ENCODE assay signal across 8 cellular contexts in genomic region chr1:228457017-228457395, GRCh38. TPM values are rescaled to one million over a fixed set of nuclear protein-coding genes. Genes with fewer than 3 reads are reported as not detected.
DNase-seq lines count a peak whose midpoint lies in the region; ATAC-seq, FAIRE-seq and TF ChIP-seq lines count a peak whose summit lies in the region.

No MANE protein-coding gene starts in this region.

- no peaks in the 10 kb centered on the region for H3K4me1 ChIP-seq in GM12878 (ENCODE audit: control insufficient read depth, insufficient read depth, low read length)
- no peaks in the 10 kb centered on the region for H3K4me1 ChIP-seq in upper lobe of right lung

- peak overlapping the region; percentile 30 for H3K27ac ChIP-seq in GM12878 (ENCODE audit: control insufficient read depth, insufficient read depth)
- peak overlapping the region; percentile 70 for H3K27ac ChIP-seq in upper lobe of right lung

- H3K4me1 Mint-ChIP-seq in activated CD4-positive, alpha-beta T cell treated with anti-CD3 and anti-CD28 coated beads, Interleukin-2, amount 10 ng/mL, durations not matched to agents 7 days and 5 days = peaks cover 47% of the 10 kb centered on the region

- in situ Hi-C loops in GM12878 (cut with MboI) = no loop called here

- H3K36me3 Mint-ChIP-seq in activated CD4-positive, alpha-beta T cell treated with anti-CD3 and anti-CD28 coated beads, Interleukin-2, amount 10 ng/mL, durations not matched to agents 7 days and 5 days (ENCODE audit: low read depth) = peaks cover 19% of the 10 kb centered on the region

- H3K4me2 ChIP-seq in GM12878 (ENCODE audit: control insufficient read depth, insufficient read depth) = peak overlapping the region; percentile 45

- TF ChIP-seq EP300 in GM12878 (IDR thresholded peaks at IDR 0.05; ENCODE audit: borderline replicate concordance in 1 of 2, control insufficient read depth in 1 of 2, low read depth in 2 of 2, low read length in 2 of 2) = no peak

- no peak for DNase-seq in activated CD4-positive, alpha-beta T cell treated with anti-CD3 and anti-CD28 coated beads, Interleukin-2, amount 10 ng/mL, durations not matched to agents 7 days and 5 days
- no peak for DNase-seq in activated CD4-positive, alpha-beta T cell treated with anti-CD3 and anti-CD28 coated beads, Interleukin-2, amount 50 U/mL, for 4 hours
- DNase-seq in GM12878 (ENCODE audit: low read depth, low spot score) (no peak), lower leg skin (ENCODE audit: low spot score in 2 of 2) (no peak), upper lobe of right lung (no peak), SHP77 treated with DMSO at 0.1 percent for 48 hours (lab: John Stamatoyannopoulos, UW) (no peak)

- TF ChIP-seq POLR2A in GM12878 (IDR thresholded peaks at IDR 0.05; ENCODE audit: low read depth, low read length) (no peak), lower leg skin (IDR thresholded peaks at IDR 0.05) (no peak)

- H3K36me3 ChIP-seq in GM12878 (ENCODE audit: control insufficient read depth in 2 of 2, insufficient read depth in 2 of 2, low read length in 1 of 2) (no peaks in the 10 kb centered on the region), upper lobe of right lung (no peaks in the 10 kb centered on the region)

- no peak for TF ChIP-seq RAD21 in GM12878 (IDR thresholded peaks at IDR 0.05; ENCODE audit: insufficient read depth, low read depth, low read length)

- RAD21 ChIA-PET in GM12878 (lab: Charles Lee; ENCODE audit: unreplicated experiment) = no interaction called here

- POLR2A ChIA-PET in activated CD4-positive, alpha-beta T cell treated with anti-CD3 and anti-CD28 coated beads, Interleukin-2, amount 10 ng/mL, durations not matched to agents 7 days and 5 days (lab: Charles Lee) = interaction anchor here (0.6 to 1.4 kb wide), 4 partner anchors 9 to 52 kb away, joined by 3 to 6 read pairs (median 4); partner anchors contain the start of gene TRIM11
- POLR2A ChIA-PET in GM12878 (lab: Charles Lee) = no interaction called here

- TF ChIP-seq CTCF in GM12878 (IDR thresholded peaks at IDR 0.05 in 2 of 3, conservative IDR thresholded peaks at IDR 0.05 in 1 of 3; ENCODE audit: control insufficient read depth in 2 of 3, extremely low read depth in 1 of 3, insufficient read depth in 1 of 3, low read depth in 3 of 3, low read length in 3 of 3) = no peak
- no peak for TF ChIP-seq CTCF in lower leg skin (IDR thresholded peaks at IDR 0.05)
- TF ChIP-seq CTCF in upper lobe of right lung (IDR thresholded peaks at IDR 0.05) = no peak

- no peaks in the 10 kb centered on the region for H3K9me3 Mint-ChIP-seq in activated CD4-positive, alpha-beta T cell treated with anti-CD3 and anti-CD28 coated beads, Interleukin-2, amount 10 ng/mL, durations not matched to agents 7 days and 5 days

- H2AFZ ChIP-seq in GM12878 (ENCODE audit: control insufficient read depth, low read depth, low read length) = peak overlapping the region; percentile 46

- H3K4me3 ChIP-seq in GM12878 (peak overlapping the region; percentile 64), lower leg skin (ENCODE audit: low read depth, poor library complexity, severe bottlenecking) (peak overlapping the region; percentile 49), upper lobe of right lung (peak overlapping the region; percentile 42)

- intact Hi-C loops in GM12878 (cut with micrococcal nuclease; ENCODE audit: unreplicated experiment) = loop anchor here (2.0 to 5.0 kb wide), 3 partner anchors 30 to 325 kb away; partner anchors contain the start of genes RNF187 and TRIM11
- intact Hi-C loops in lower leg skin (cut with DNase I; ENCODE audit: low total_unique reads) = no loop called here
- intact Hi-C loops in upper lobe of right lung (cut with DNase I) = no loop called here

- no peak for FAIRE-seq in GM12878 (lab: Jason Lieb, UNC)

- H3K9me3 ChIP-seq in GM12878 (replicated peaks; ENCODE audit: control insufficient read depth, insufficient read depth, low read length) (no peaks in the 10 kb centered on the region), upper lobe of right lung (no peaks in the 10 kb centered on the region)

- SMC1A ChIA-PET in GM12878 (lab: Charles Lee; ENCODE audit: uncharacterized antibody, unreplicated experiment) = no interaction called here

- H4K20me1 ChIP-seq in GM12878 (ENCODE audit: control insufficient read depth, insufficient read depth) = no peaks in the 10 kb centered on the region

- peak overlapping the region; percentile 93 for H3K4me3 Mint-ChIP-seq in activated CD4-positive, alpha-beta T cell treated with anti-CD3 and anti-CD28 coated beads, Interleukin-2, amount 10 ng/mL, durations not matched to agents 7 days and 5 days

- H3K9ac ChIP-seq in GM12878 (ENCODE audit: control insufficient read depth, insufficient read depth, low read length) = peak overlapping the region; percentile 50

- H3K27me3 ChIP-seq in GM12878 (replicated peaks in 1 of 2; ENCODE audit: control insufficient read depth in 2 of 2, insufficient read depth in 2 of 2, low read length in 1 of 2) = no peaks in the 10 kb centered on the region
- H3K27me3 ChIP-seq in upper lobe of right lung = peaks cover 51% of the 10 kb centered on the region

- BruUV-seq in GM12878 (replicated peaks; lab: Mats Ljungman, UMichigan) = no TSS peak

- peaks cover 16% of the 10 kb centered on the region for H3K79me2 ChIP-seq in GM12878 (ENCODE audit: control insufficient read depth, insufficient read depth, low read length)

- H3K27me3 Mint-ChIP-seq in activated CD4-positive, alpha-beta T cell treated with anti-CD3 and anti-CD28 coated beads, Interleukin-2, amount 10 ng/mL, durations not matched to agents 7 days and 5 days = no peaks in the 10 kb centered on the region

- WGBS in GM12878 (ENCODE audit: insufficient coverage, insufficient replicate concordance, low lambda C conversion rate, missing lambda C conversion rate) = 0% methylated on average over 13 of the region's 13 CpGs
- WGBS in lower leg skin, 2 donors = 15 to 16% methylated on average over 13 of the region's 13 CpGs

- CTCF ChIA-PET in activated CD4-positive, alpha-beta T cell treated with anti-CD3 and anti-CD28 coated beads, Interleukin-2, amount 10 ng/mL, durations not matched to agents 7 days and 5 days (lab: Charles Lee) = interaction anchor here (0.7 to 1.4 kb wide), 8 partner anchors 9 to 458 kb away, joined by 3 to 6 read pairs (median 5); partner anchors contain the start of gene RNF187
- CTCF ChIA-PET in GM12878 (lab: Yijun Ruan, JAX) = interaction anchor here (1.2 kb wide), 1 partner anchor 58 kb away, joined by 3 read pairs; no protein-coding TSS in a partner anchor

- ATAC-seq in HG03342 (IDR thresholded peaks at IDR 0.05; ENCODE audit: unreplicated experiment) = peak; percentile 4
- ATAC-seq in GM12878 = peak; percentile 15
- peak; percentile 3 for ATAC-seq in upper lobe of right lung
- no peak for ATAC-seq in GM18873 (IDR thresholded peaks at IDR 0.05; ENCODE audit: low FRiP score, unreplicated experiment)

- H3K27ac Mint-ChIP-seq in activated CD4-positive, alpha-beta T cell treated with anti-CD3 and anti-CD28 coated beads, Interleukin-2, amount 10 ng/mL, durations not matched to agents 7 days and 5 days = peak overlapping the region; percentile 98

RNA-seq across cellular contexts. Expression of gene RNF187, which starts 30.2 kb away (rescaled TPM):
- total RNA-seq in activated CD4-positive, alpha-beta T cell treated with anti-CD3 and anti-CD28 coated beads, Interleukin-2, amount 10 ng/mL, durations not matched to agents 7 days and 5 days = 100 to 1,000 TPM; 110 to 132 TPM
- total RNA-seq in GM12878 (2013; cell fraction: nucleolus; rRNA removed) = 14.5 and 16.0 TPM in 2 replicates
- total RNA-seq in GM12878 (2014; rRNA removed) (27.1 and 40.0 TPM in 2 replicates), GM12878 (2014; rRNA removed; fragmentation: Illumina TruSeq; extraction: Trizol) (30.5 and 31.8 TPM in 2 replicates), GM12878 (2021) (116 and 125 TPM in 2 replicates), lower leg skin (100 to 1,000 TPM in 1 of 4 donors, 10 to 100 TPM in 3; 75.8 to 106 (median 80.1) TPM), upper lobe of right lung (88.8 TPM)
- polyA plus RNA-seq in GM12878 (2011; ENCODE audit: low read depth) = 21.0 TPM
- polyA plus RNA-seq in GM12878 (2011; rRNA removed) (48.3 and 60.6 TPM in 2 replicates), GM12878 (2014; fragmentation: Illumina TruSeq; extraction: Trizol) (15.3 and 37.7 TPM in 2 replicates), GM12878 (2014; fragmentation: Nextera tagmentation; extraction: Ambion mirVana) (1 to 10 TPM; 2.6 to 9.7 TPM), GM12878 (2014; rRNA removed) (41.9 and 45.3 TPM in 2 replicates), GM12878 (2016; fragmentation: Nextera tagmentation; extraction: Ambion mirVana) (10 to 100 TPM in 1 of 2 experiments, 1 to 10 TPM in 1; 9.9 to 14.5 TPM)
- 75.9 and 79.5 TPM in 2 replicates for polyA plus RNA-seq in GM12878 (2011; cell fraction: cytosol; rRNA removed)
- polyA plus RNA-seq in GM12878 (2011; cell fraction: nucleus; rRNA removed) = 44.3 and 49.0 TPM in 2 replicates
- polyA plus RNA-seq in GM12878 (2012) = 53.3 and 70.1 TPM in 2 replicates
- 36.0 and 60.5 TPM in 2 replicates for polyA minus RNA-seq in GM12878 (2011; rRNA and poly(A)+ RNA removed)
- 27.3 and 34.6 TPM in 2 replicates for polyA minus RNA-seq in GM12878 (2011; cell fraction: cytosol; rRNA and poly(A)+ RNA removed)
- 9.1 and 16.1 TPM in 2 replicates for polyA minus RNA-seq in GM12878 (2011; cell fraction: nucleus; rRNA and poly(A)+ RNA removed)

RNA-seq across cellular contexts. Expression of gene TRIM17, which starts 40.3 kb away (rescaled TPM):
- total RNA-seq in activated CD4-positive, alpha-beta T cell treated with anti-CD3 and anti-CD28 coated beads, Interleukin-2, amount 10 ng/mL, durations not matched to agents 7 days and 5 days = under 1 TPM; 0.73 to 0.99 TPM
- not detected in 2 replicates for total RNA-seq in GM12878 (2013; cell fraction: nucleolus; rRNA removed)
- total RNA-seq in GM12878 (2014; rRNA removed) (0.11 TPM in 1 of 2 replicates, not detected in the other), GM12878 (2014; rRNA removed; fragmentation: Illumina TruSeq; extraction: Trizol) (not detected in 2 replicates), GM12878 (2021) (not detected in 2 replicates), lower leg skin (1 to 10 TPM in 3 of 4 donors, under 1 TPM in 1; 0.97 to 4.2 (median 1.8) TPM), upper lobe of right lung (2.6 TPM)
- polyA plus RNA-seq in GM12878 (2011; ENCODE audit: low read depth) = 0.17 TPM
- polyA plus RNA-seq in GM12878 (2011; rRNA removed) (not detected in 2 replicates), GM12878 (2014; fragmentation: Illumina TruSeq; extraction: Trizol) (not detected in 2 replicates), GM12878 (2014; fragmentation: Nextera tagmentation; extraction: Ambion mirVana) (not detected), GM12878 (2014; rRNA removed) (not detected in 2 replicates), GM12878 (2016; fragmentation: Nextera tagmentation; extraction: Ambion mirVana) (under 1 TPM; 0.16 to 0.32 TPM)
- not detected in 2 replicates for polyA plus RNA-seq in GM12878 (2011; cell fraction: cytosol; rRNA removed)
- not detected in 2 replicates for polyA plus RNA-seq in GM12878 (2011; cell fraction: nucleus; rRNA removed)
- polyA plus RNA-seq in GM12878 (2012) = 0.37 and 0.39 TPM in 2 replicates
- polyA minus RNA-seq in GM12878 (2011; rRNA and poly(A)+ RNA removed) = not detected in 2 replicates
- not detected in 2 replicates for polyA minus RNA-seq in GM12878 (2011; cell fraction: cytosol; rRNA and poly(A)+ RNA removed)
- not detected in 2 replicates for polyA minus RNA-seq in GM12878 (2011; cell fraction: nucleus; rRNA and poly(A)+ RNA removed)

RNA-seq across cellular contexts. Expression of gene TRIM11, which starts 50.4 kb away (rescaled TPM):
- 10 to 100 TPM; 54.4 to 62.4 TPM for total RNA-seq in activated CD4-positive, alpha-beta T cell treated with anti-CD3 and anti-CD28 coated beads, Interleukin-2, amount 10 ng/mL, durations not matched to agents 7 days and 5 days
- 55.6 and 58.1 TPM in 2 replicates for total RNA-seq in GM12878 (2013; cell fraction: nucleolus; rRNA removed)
- 16.5 and 17.3 TPM in 2 replicates for total RNA-seq in GM12878 (2014; rRNA removed)
- total RNA-seq in GM12878 (2014; rRNA removed; fragmentation: Illumina TruSeq; extraction: Trizol) = 13.5 TPM in 2 replicates
- 32.5 and 33.7 TPM in 2 replicates for total RNA-seq in GM12878 (2021)
- polyA plus RNA-seq in GM12878 (2011; ENCODE audit: low read depth) = 9.5 TPM
- 6.4 and 8.5 TPM in 2 replicates for polyA plus RNA-seq in GM12878 (2011; rRNA removed)
- polyA plus RNA-seq in GM12878 (2011; cell fraction: cytosol; rRNA removed) = 9.4 and 12.8 TPM in 2 replicates
- 43.2 and 61.8 TPM in 2 replicates for polyA plus RNA-seq in GM12878 (2011; cell fraction: nucleus; rRNA removed)
- polyA plus RNA-seq in GM12878 (2012) = 14.5 and 20.0 TPM in 2 replicates
- 6.5 and 11.3 TPM in 2 replicates for polyA plus RNA-seq in GM12878 (2014; fragmentation: Illumina TruSeq; extraction: Trizol)
- polyA plus RNA-seq in GM12878 (2014; fragmentation: Nextera tagmentation; extraction: Ambion mirVana) = 1 to 10 TPM; 1.3 to 3.0 TPM
- 18.8 and 24.6 TPM in 2 replicates for polyA plus RNA-seq in GM12878 (2014; rRNA removed)
- 10 to 100 TPM; 12.9 to 15.0 TPM for polyA plus RNA-seq in GM12878 (2016; fragmentation: Nextera tagmentation; extraction: Ambion mirVana)
- polyA minus RNA-seq in GM12878 (2011; rRNA and poly(A)+ RNA removed) = 17.0 and 31.3 TPM in 2 replicates
- polyA minus RNA-seq in GM12878 (2011; cell fraction: cytosol; rRNA and poly(A)+ RNA removed) = 9.0 and 10.5 TPM in 2 replicates
- 20.8 and 36.9 TPM in 2 replicates for polyA minus RNA-seq in GM12878 (2011; cell fraction: nucleus; rRNA and poly(A)+ RNA removed)
- 10 to 100 TPM; 28.3 to 52.9 (median 31.5) TPM for total RNA-seq in lower leg skin
- 22.8 TPM for total RNA-seq in upper lobe of right lung
